In the genomic region with DNA sequence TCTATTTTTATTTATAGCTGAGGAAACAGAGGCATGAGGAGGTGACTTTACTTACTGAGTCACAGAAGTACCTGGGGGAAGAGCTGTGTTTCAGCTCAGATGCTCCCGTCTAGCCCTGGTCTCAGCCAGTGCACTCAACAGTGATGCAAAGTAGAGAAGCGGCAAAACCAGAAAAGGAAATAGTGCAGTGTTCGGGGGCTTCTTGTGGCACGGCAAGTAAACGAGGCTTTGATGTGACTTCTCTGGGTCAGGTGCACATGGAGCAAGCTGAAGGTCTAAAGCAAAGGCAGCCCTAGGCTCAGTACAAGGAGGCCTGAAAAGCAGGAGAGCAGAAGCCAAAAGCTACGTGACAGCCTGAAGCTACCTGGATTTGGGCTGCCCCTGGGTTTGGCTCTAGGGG, we compare ENCODE assay signal across 30 cellular contexts.
"Had no signal": no experiment of that assay in that cellular context is flagged by ENCODE, and none has a peak within 500 bp of the region (broad histone marks: within the 10 kb centered on the region; RNA-seq: fewer than 3 reads in every experiment).

No MANE protein-coding gene starts in this region.

- H3K36me3 ChIP-seq: ovary, right lobe of liver, sigmoid colon, spleen, suprapubic skin, tibial artery, transverse colon, upper lobe of left lung, vagina had no signal

- H3K27ac ChIP-seq: ovary, parathyroid adenoma, psoas muscle, right lobe of liver, sigmoid colon, spleen, suprapubic skin, testis, tibial artery, transverse colon, upper lobe of left lung, vagina had no signal

- H2AFZ ChIP-seq: parathyroid adenoma had no signal

- FAIRE-seq: small intestine, urothelium cell line had no signal

- H3K79me2 ChIP-seq: parathyroid adenoma had no signal

- ATAC-seq: naive thymus-derived CD8-positive, alpha-beta T cell; natural killer cell treated with Interleukin-12 subunit alpha and Interleukin-12 subunit beta and Interleukin-15 and Interleukin-18, amount 100 ng/mL, for 72 hours; psoas muscle; right lobe of liver; stimulated activated memory B cell treated with anti-CD40 and anti-IgM and Interleukin-4, amounts not matched to agents 10 μg/mL and 1 μg/mL and 100 μg/mL, for 72 hours; stimulated activated naive CD8-positive, alpha-beta T cell treated with anti-CD3 and anti-CD28 coated beads, Interleukin-15, amount 100 ng/mL, for 72 hours; stimulated activated naive CD8-positive, alpha-beta T cell treated with anti-CD3 and anti-CD28 coated beads, Interleukin-15, Interleukin-2, amounts not matched to agents 100 U/mL and 50 U/mL, for 24 hours had no signal

- H3K4me3 ChIP-seq: ovary, psoas muscle, right lobe of liver, sigmoid colon, spleen, suprapubic skin, testis, tibial artery, transverse colon, upper lobe of left lung, vagina had no signal

- H3K27me3 ChIP-seq: ovary, right lobe of liver, sigmoid colon, spleen, suprapubic skin, testis, tibial artery, transverse colon, upper lobe of left lung, vagina had no signal

- DNase-seq: naive thymus-derived CD8-positive, alpha-beta T cell; nephron progenitor cell; occipital lobe; ovary; posterior cingulate gyrus; psoas muscle; right cardiac atrium; right lobe of liver; sigmoid colon; small intestine; spleen; stimulated activated CD4-positive, alpha-beta T cell treated with anti-CD3 and anti-CD28 coated beads, Interleukin-12 subunit alpha, Interleukin-12 subunit beta, amount 100 ng/mL, for 4 hours; stimulated activated CD4-positive, alpha-beta T cell treated with anti-CD3 and anti-CD28 coated beads, Interleukin-1b, Interleukin-23, amount 100 ng/mL, for 48 hours; stimulated activated CD4-positive, alpha-beta T cell treated with anti-CD3 and anti-CD28 coated beads, Interleukin-4, amount 100 ng/mL, for 1 hour; stimulated activated CD4-positive, alpha-beta T cell treated with anti-CD3 and anti-CD28 coated beads, Interleukin-4, amount 100 ng/mL, for 4 hours; stimulated activated CD8-positive, alpha-beta memory T cell treated with anti-CD3 and anti-CD28 coated beads, Interleukin-4, amount 100 ng/mL, for 48 hours; stimulated activated naive CD4-positive, alpha-beta T cell; stimulated activated naive CD8-positive, alpha-beta T cell treated with anti-CD3 and anti-CD28 coated beads, Interleukin-15, amount 100 ng/mL, for 72 hours; stimulated activated naive CD8-positive, alpha-beta T cell treated with anti-CD3 and anti-CD28 coated beads, Interleukin-15, Interleukin-2, amounts not matched to agents 100 U/mL and 50 U/mL, for 24 hours; substantia nigra; testis; tibial artery; transverse colon; upper lobe of left lung had no signal

- H3K9ac ChIP-seq: parathyroid adenoma had no signal

- H3K4me1 ChIP-seq: parathyroid adenoma, psoas muscle, right lobe of liver, sigmoid colon, spleen, suprapubic skin, testis, tibial artery, transverse colon, upper lobe of left lung, vagina had no signal

- H3K9me3 ChIP-seq: ovary, psoas muscle, right lobe of liver, sigmoid colon, suprapubic skin, testis, tibial artery, transverse colon, vagina had no signal
